ENCODE assay signal across 17 cellular contexts in the genomic region with DNA sequence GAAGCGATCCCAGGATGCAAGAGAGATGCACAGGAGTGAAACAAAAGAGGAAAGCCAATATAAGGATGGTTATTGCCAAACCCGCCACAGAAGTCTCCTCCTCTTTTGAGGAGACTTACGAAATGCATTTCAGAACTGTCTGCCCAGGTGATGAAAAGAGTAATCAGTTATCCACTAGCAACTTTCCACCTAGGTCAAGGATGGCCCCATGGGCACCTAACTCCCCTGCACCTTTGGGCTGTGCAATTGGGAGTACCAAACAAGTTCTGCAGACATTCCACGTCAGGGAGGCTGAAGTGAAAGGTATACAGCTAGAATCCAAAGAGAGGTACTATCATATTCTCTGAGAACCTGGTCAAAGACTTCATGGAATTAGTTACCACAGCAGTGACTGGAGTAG.
"Had no signal": no experiment of that assay in that cellular context is flagged by ENCODE, and none has a peak within 500 bp of the region (broad histone marks: within the 10 kb centered on the region; RNA-seq: fewer than 3 reads in every experiment).

No MANE protein-coding gene starts in this region.

- H3K4me1 ChIP-seq: colonic mucosa, right atrium auricular region, suprapubic skin had no signal

- ATAC-seq: naive thymus-derived CD4-positive, alpha-beta T cell; stimulated activated naive CD8-positive, alpha-beta T cell treated with anti-CD3 and anti-CD28 coated beads, Interleukin-15, Interleukin-2, amounts not matched to agents 100 U/mL and 50 U/mL, for 24 hours had no signal

- H3K9me3 Mint-ChIP-seq: endodermal cell, type B pancreatic cell had no signal

- H3K9me3 ChIP-seq: colonic mucosa, right atrium auricular region, suprapubic skin, thyroid gland had no signal

- H3K27me3 Mint-ChIP-seq: naive thymus-derived CD4-positive, alpha-beta T cell; type B pancreatic cell had no signal

- H3K27ac ChIP-seq: colonic mucosa, foreskin keratinocyte, right atrium auricular region, suprapubic skin, thyroid gland had no signal

- FAIRE-seq: endothelial cell of umbilical vein, urothelium cell line had no signal

- H3K4me1 Mint-ChIP-seq: endodermal cell had no signal

- H3K27ac Mint-ChIP-seq: endodermal cell; naive thymus-derived CD4-positive, alpha-beta T cell; type B pancreatic cell had no signal

- H3K4me3 Mint-ChIP-seq: endodermal cell; naive thymus-derived CD4-positive, alpha-beta T cell; type B pancreatic cell had no signal

- H3K4me2 ChIP-seq: smooth muscle cell had no signal

- DNase-seq: colonic mucosa; dermis blood vessel endothelial cell; endodermal cell; erythroblast; foreskin keratinocyte; left colon; naive thymus-derived CD4-positive, alpha-beta T cell; posterior cingulate gyrus; stimulated activated CD4-positive, alpha-beta T cell treated with anti-CD3 and anti-CD28 coated beads, Interleukin-2, amount 100 ng/mL, for 48 hours; stimulated activated naive CD8-positive, alpha-beta T cell treated with anti-CD3 and anti-CD28 coated beads, Interleukin-15, Interleukin-2, amounts not matched to agents 100 U/mL and 50 U/mL, for 24 hours; thyroid gland had no signal

- H3K27me3 ChIP-seq: colonic mucosa, foreskin keratinocyte, right atrium auricular region, suprapubic skin, thyroid gland had no signal

- H3K4me3 ChIP-seq: colonic mucosa, right atrium auricular region, smooth muscle cell, suprapubic skin, thyroid gland had no signal
